In the genomic region with DNA sequence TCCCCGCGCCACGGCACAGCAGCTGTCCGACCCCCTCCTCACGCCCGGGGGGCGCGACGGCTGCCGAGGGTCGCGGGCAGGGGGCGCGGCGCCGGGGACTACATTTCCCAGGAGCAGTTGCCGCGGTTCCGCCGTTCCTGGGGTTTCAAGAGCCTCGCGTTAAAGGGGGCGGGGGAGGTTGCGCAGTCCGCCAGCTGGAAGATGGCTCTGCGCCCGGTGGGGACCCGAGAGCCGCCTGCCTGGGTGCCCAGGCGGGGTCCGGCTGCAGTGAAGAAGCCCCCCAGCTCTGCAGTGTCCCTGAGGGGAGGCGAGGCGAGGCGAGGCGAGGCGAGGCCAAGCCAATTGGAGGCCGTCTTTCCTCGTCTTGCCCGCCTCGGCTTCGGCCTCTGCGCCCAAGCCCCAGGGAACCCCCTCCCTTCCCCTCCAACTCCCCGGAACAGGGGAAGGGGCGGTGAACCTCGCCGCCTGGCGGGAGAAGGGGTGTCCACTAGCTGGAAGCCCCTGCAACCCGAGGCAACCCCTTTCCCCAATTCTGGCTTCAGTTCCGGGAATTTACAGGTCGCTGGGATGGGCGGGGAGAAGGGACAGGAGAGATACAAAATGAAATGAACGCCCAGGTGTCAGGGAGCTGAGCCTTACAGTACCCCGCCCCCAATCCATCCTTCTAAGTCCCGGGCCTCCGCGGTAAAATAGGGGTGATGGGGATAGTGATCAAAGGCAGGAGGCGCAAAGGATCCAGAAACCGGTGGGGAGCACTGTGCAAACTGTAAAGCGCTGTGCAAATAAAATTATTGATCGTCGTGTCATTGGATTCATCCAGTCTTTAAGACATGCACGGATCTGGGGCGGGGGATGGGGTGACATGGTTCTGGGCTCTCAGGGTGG, we compare ENCODE assay signal across 8 cellular contexts. TPM values are rescaled to one million over a fixed set of nuclear protein-coding genes. Genes with fewer than 3 reads are reported as not detected.
DNase-seq lines count a peak whose midpoint lies in the region; ATAC-seq and TF ChIP-seq lines count a peak whose summit lies in the region.

No MANE protein-coding gene starts in this region.

- H3K36me3 ChIP-seq in neural progenitor cell, result no peaks in the 10 kb centered on the region

- peaks cover 39% of the 10 kb centered on the region for H3K4me1 Mint-ChIP-seq in activated T-helper 1 cell treated with anti-CD3 and anti-CD28 coated beads, Interleukin-12 subunit alpha, Interleukin-12 subunit beta, Interleukin-2, Interleukin-4 antibody, amounts not matched to agents 30 ng/mL and 10 ng/mL and 1 ng/mL, durations not matched to agents 14 hours and 24 hours and 36 hours (ENCODE audit: low read depth)
- H3K4me1 Mint-ChIP-seq in glutamatergic neuron (ENCODE audit: low read depth, unreplicated experiment) (peaks cover 19% of the 10 kb centered on the region), neural progenitor cell (peaks cover 36% of the 10 kb centered on the region)

- no peak for TF ChIP-seq CTCF in glutamatergic neuron (IDR thresholded peaks at IDR 0.05; ENCODE audit: partially characterized antibody, unreplicated experiment)
- peak; percentile 11 for TF ChIP-seq CTCF in neural progenitor cell (IDR thresholded peaks at IDR 0.05)

- peak; percentile 14 for DNase-seq in NCI-H2107 treated with DMSO at 0.1 percent for 48 hours (lab: John Stamatoyannopoulos, UW; ENCODE audit: unreplicated experiment)
- no peak for DNase-seq in NCI-H2107 (lab: John Stamatoyannopoulos, UW)
- DNase-seq in NCI-H1105 (lab: John Stamatoyannopoulos, UW), result peak; percentile 55
- no peak for DNase-seq in activated T-helper 1 cell treated with anti-CD3 and anti-CD28 coated beads, Interleukin-12 subunit alpha, Interleukin-12 subunit beta, Interleukin-2, Interleukin-4 antibody, amounts not matched to agents 30 ng/mL and 10 ng/mL and 1 ng/mL, durations not matched to agents 14 hours and 24 hours and 36 hours (ENCODE audit: low spot score)
- peak; percentile 82 for DNase-seq in glutamatergic neuron
- DNase-seq in neural progenitor cell (ENCODE audit: low spot score), result peak; percentile 90
- no peak for DNase-seq in effector CD8-positive, alpha-beta T cell (lab: John Stamatoyannopoulos, UW)

- no peaks in the 10 kb centered on the region for H3K9me3 Mint-ChIP-seq in activated T-helper 1 cell treated with anti-CD3 and anti-CD28 coated beads, Interleukin-12 subunit alpha, Interleukin-12 subunit beta, Interleukin-2, Interleukin-4 antibody, amounts not matched to agents 30 ng/mL and 10 ng/mL and 1 ng/mL, durations not matched to agents 14 hours and 24 hours and 36 hours
- H3K9me3 Mint-ChIP-seq in glutamatergic neuron (ENCODE audit: unreplicated experiment) (peaks cover 8% of the 10 kb centered on the region), neural progenitor cell (peaks cover 3% of the 10 kb centered on the region)

- peaks cover 24% of the 10 kb centered on the region for H3K27me3 Mint-ChIP-seq in activated T-helper 1 cell treated with anti-CD3 and anti-CD28 coated beads, Interleukin-12 subunit alpha, Interleukin-12 subunit beta, Interleukin-2, Interleukin-4 antibody, amounts not matched to agents 30 ng/mL and 10 ng/mL and 1 ng/mL, durations not matched to agents 14 hours and 24 hours and 36 hours (ENCODE audit: insufficient read depth)
- peaks cover 8% of the 10 kb centered on the region for H3K27me3 Mint-ChIP-seq in glutamatergic neuron (ENCODE audit: unreplicated experiment)
- H3K27me3 Mint-ChIP-seq in neural progenitor cell (ENCODE audit: insufficient read depth, low read depth), result peaks cover 23% of the 10 kb centered on the region

- peaks cover 44% of the 10 kb centered on the region for H3F3A ChIP-seq in neural progenitor cell (ENCODE audit: low read depth)

- no peak for ATAC-seq in HG03439 (IDR thresholded peaks at IDR 0.05; ENCODE audit: unreplicated experiment)

- H3K4me3 Mint-ChIP-seq in activated T-helper 1 cell treated with anti-CD3 and anti-CD28 coated beads, Interleukin-12 subunit alpha, Interleukin-12 subunit beta, Interleukin-2, Interleukin-4 antibody, amounts not matched to agents 30 ng/mL and 10 ng/mL and 1 ng/mL, durations not matched to agents 14 hours and 24 hours and 36 hours, result peak overlapping the region; percentile 76
- H3K4me3 Mint-ChIP-seq in glutamatergic neuron (ENCODE audit: unreplicated experiment), result peak overlapping the region; percentile 90
- peak overlapping the region; percentile 88 for H3K4me3 Mint-ChIP-seq in neural progenitor cell

- H3K4me1 ChIP-seq in neural progenitor cell, result peaks cover 26% of the 10 kb centered on the region

- H3K4me2 ChIP-seq in neural progenitor cell, result peak overlapping the region; percentile 99

- intact Hi-C loops in activated T-helper 1 cell treated with anti-CD3 and anti-CD28 coated beads, Interleukin-12 subunit alpha, Interleukin-12 subunit beta, Interleukin-2, Interleukin-4 antibody, amounts not matched to agents 30 ng/mL and 10 ng/mL and 1 ng/mL, durations not matched to agents 14 hours and 24 hours and 36 hours (cut with micrococcal nuclease), result loop anchor here (10.0 kb wide), 1 partner anchor 1182 kb away; a partner anchor contains a TSS

- peaks cover 44% of the 10 kb centered on the region for H3K27me3 ChIP-seq in neural progenitor cell

- H3K9ac ChIP-seq in neural progenitor cell, result no peak overlapping the region

- H4K20me1 ChIP-seq in neural progenitor cell (ENCODE audit: low read depth), result peaks cover 21% of the 10 kb centered on the region

- peaks cover 24% of the 10 kb centered on the region for H3K79me2 ChIP-seq in neural progenitor cell (ENCODE audit: low read depth)

- no peaks in the 10 kb centered on the region for H3K9me3 ChIP-seq in neural progenitor cell (ENCODE audit: low read depth)

- H3K4me3 ChIP-seq in neural progenitor cell, result peak overlapping the region; percentile 81

- peak overlapping the region; percentile 71 for H3K27ac Mint-ChIP-seq in activated T-helper 1 cell treated with anti-CD3 and anti-CD28 coated beads, Interleukin-12 subunit alpha, Interleukin-12 subunit beta, Interleukin-2, Interleukin-4 antibody, amounts not matched to agents 30 ng/mL and 10 ng/mL and 1 ng/mL, durations not matched to agents 14 hours and 24 hours and 36 hours
- H3K27ac Mint-ChIP-seq in glutamatergic neuron (ENCODE audit: unreplicated experiment) (peak overlapping the region; percentile 89), neural progenitor cell (peak overlapping the region; percentile 83)

- H3K36me3 Mint-ChIP-seq in activated T-helper 1 cell treated with anti-CD3 and anti-CD28 coated beads, Interleukin-12 subunit alpha, Interleukin-12 subunit beta, Interleukin-2, Interleukin-4 antibody, amounts not matched to agents 30 ng/mL and 10 ng/mL and 1 ng/mL, durations not matched to agents 14 hours and 24 hours and 36 hours (ENCODE audit: low read depth), result no peaks in the 10 kb centered on the region
- H3K36me3 Mint-ChIP-seq in glutamatergic neuron (ENCODE audit: unreplicated experiment) (no peaks in the 10 kb centered on the region), neural progenitor cell (no peaks in the 10 kb centered on the region)

- H3K27ac ChIP-seq in neural progenitor cell, result no peak overlapping the region

- peak overlapping the region; percentile 91 for H2AFZ ChIP-seq in neural progenitor cell (replicated peaks)

RNA-seq across cellular contexts. Expression of a gene that starts 5.2 kb away (rescaled TPM):
- total RNA-seq in activated T-helper 1 cell treated with anti-CD3 and anti-CD28 coated beads, Interleukin-12 subunit alpha, Interleukin-12 subunit beta, Interleukin-2, Interleukin-4 antibody, amounts not matched to agents 30 ng/mL and 10 ng/mL and 1 ng/mL, durations not matched to agents 14 hours and 24 hours and 36 hours, result 28.5 and 28.9 TPM in 2 replicates
- total RNA-seq in glutamatergic neuron (ENCODE audit: unreplicated experiment) (11.9 TPM), neural progenitor cell (ENCODE audit: low replicate concordance) (21.2 and 25.1 TPM in 2 replicates)

RNA-seq across cellular contexts. Expression of a gene that starts 20.6 kb away (rescaled TPM):
- total RNA-seq in activated T-helper 1 cell treated with anti-CD3 and anti-CD28 coated beads, Interleukin-12 subunit alpha, Interleukin-12 subunit beta, Interleukin-2, Interleukin-4 antibody, amounts not matched to agents 30 ng/mL and 10 ng/mL and 1 ng/mL, durations not matched to agents 14 hours and 24 hours and 36 hours, result 0.24 TPM in 1 of 2 replicates, not detected in the other
- not detected for total RNA-seq in glutamatergic neuron (ENCODE audit: unreplicated experiment)
- total RNA-seq in neural progenitor cell (ENCODE audit: low replicate concordance), result 0.37 TPM in 1 of 2 replicates, not detected in the other

RNA-seq across cellular contexts. Expression of a gene that starts 41.6 kb away (rescaled TPM):
- total RNA-seq in activated T-helper 1 cell treated with anti-CD3 and anti-CD28 coated beads, Interleukin-12 subunit alpha, Interleukin-12 subunit beta, Interleukin-2, Interleukin-4 antibody, amounts not matched to agents 30 ng/mL and 10 ng/mL and 1 ng/mL, durations not matched to agents 14 hours and 24 hours and 36 hours, result 29.9 and 30.1 TPM in 2 replicates
- total RNA-seq in glutamatergic neuron (ENCODE audit: unreplicated experiment), result 26.7 TPM
- total RNA-seq in neural progenitor cell (ENCODE audit: low replicate concordance), result 18.4 and 21.2 TPM in 2 replicates

RNA-seq across cellular contexts. Expression of a gene that starts 46.7 kb away (rescaled TPM):
- total RNA-seq in activated T-helper 1 cell treated with anti-CD3 and anti-CD28 coated beads, Interleukin-12 subunit alpha, Interleukin-12 subunit beta, Interleukin-2, Interleukin-4 antibody, amounts not matched to agents 30 ng/mL and 10 ng/mL and 1 ng/mL, durations not matched to agents 14 hours and 24 hours and 36 hours, result 433 and 441 TPM in 2 replicates
- 526 TPM for total RNA-seq in glutamatergic neuron (ENCODE audit: unreplicated experiment)
- total RNA-seq in neural progenitor cell (ENCODE audit: low replicate concordance), result 904 and 971 TPM in 2 replicates

Comparison
In these comparisons a context has a peak if more than half of its experiments do, and no peak if none do; other contexts are left out.
1. DNase-seq: peak in NCI-H2107 treated with DMSO at 0.1 percent for 48 hours (single experiment), NCI-H1105 (single experiment), glutamatergic neuron (single experiment) and neural progenitor cell (single experiment); none in NCI-H2107 (single experiment), activated T-helper 1 cell treated with anti-CD3 and anti-CD28 coated beads, Interleukin-12 subunit alpha, Interleukin-12 subunit beta, Interleukin-2, Interleukin-4 antibody, amounts not matched to agents 30 ng/mL and 10 ng/mL and 1 ng/mL, durations not matched to agents 14 hours and 24 hours and 36 hours (single experiment) and effector CD8-positive, alpha-beta T cell (single experiment).
2. Peak in every context shown above with its lines, with median percentiles within 50 percentile points of each other: H3K27ac Mint-ChIP-seq and H3K4me3 Mint-ChIP-seq.